In genomic region chr7:128829391-128830166, GRCh38 we compare ENCODE assay signal across 2 cellular contexts.
TF ChIP-seq lines count a peak whose summit lies in the region.

No MANE protein-coding gene starts in this region.

TF ChIP-seq in GM23338, 12 proteins besides CTCF, POLR2A, EP300 and RAD21 (continued from another document):
- no peak for TF ChIP-seq ZNF462 (CRISPR knock-in tag; IDR thresholded peaks at IDR 0.05)
TF ChIP-seq in GM23338: peak in this region for 1.

TF ChIP-seq in SK-N-SH, 30 proteins besides CTCF, POLR2A, EP300 and RAD21 (continued from another document):
- TF ChIP-seq SMC3 (IDR thresholded peaks at IDR 0.05; ENCODE audit: low read depth, low read length): no peak
- peak; percentile 62; the same call in 1 of the 2 replicates for TF ChIP-seq POLR2AphosphoS5 (IDR thresholded peaks at IDR 0.05; ENCODE audit: low read depth, low read length)
- TF ChIP-seq MEF2A (IDR thresholded peaks at IDR 0.05; ENCODE audit: borderline replicate concordance, low read depth): peak; percentile 87; the same call in 1 of the 2 replicates
- TF ChIP-seq PBX3 (IDR thresholded peaks at IDR 0.05): peak; percentile 71
- peak; percentile 83 for TF ChIP-seq TEAD4 (IDR thresholded peaks at IDR 0.05; ENCODE audit: borderline replicate concordance, insufficient read depth)
- 0 out of 2 replicates have a peak, but pooled peaks have one; percentile 23 for TF ChIP-seq TAF1 (IDR thresholded peaks at IDR 0.05; ENCODE audit: borderline replicate concordance, low read depth, low read length)
- peak; percentile 83 for TF ChIP-seq TCF12 (IDR thresholded peaks at IDR 0.05)
- no peak for TF ChIP-seq RCOR1 (IDR thresholded peaks at IDR 0.05; ENCODE audit: low read length)
- peak; percentile 100 for TF ChIP-seq FOSL2 (IDR thresholded peaks at IDR 0.05; ENCODE audit: borderline replicate concordance, low read depth)
- TF ChIP-seq YY1 (IDR thresholded peaks at IDR 0.05; ENCODE audit: low read depth): no peak
- TF ChIP-seq RXRA (IDR thresholded peaks at IDR 0.05; ENCODE audit: borderline replicate concordance, low read depth): peak; percentile 92
- no peak; the same call in 1 of the 2 replicates for TF ChIP-seq FOXM1 (IDR thresholded peaks at IDR 0.05; ENCODE audit: low read depth)
- TF ChIP-seq ELF1 (IDR thresholded peaks at IDR 0.05): no peak; the same call in 1 of the 2 replicates
- no peak; the same call in 1 of the 2 replicates for TF ChIP-seq SIN3A (IDR thresholded peaks at IDR 0.05; ENCODE audit: borderline replicate concordance, low read depth, low read length)
- peak; percentile 51 for TF ChIP-seq MAX (IDR thresholded peaks at IDR 0.05; ENCODE audit: low read depth)
- no peak for TF ChIP-seq EZH2phosphoT487 (IDR thresholded peaks at IDR 0.05; ENCODE audit: borderline replicate concordance, low read depth)
- peak; percentile 99 for TF ChIP-seq JUND (IDR thresholded peaks at IDR 0.05)
